Comparison of ENCODE assay signal across 21 cellular contexts in the genomic region with DNA sequence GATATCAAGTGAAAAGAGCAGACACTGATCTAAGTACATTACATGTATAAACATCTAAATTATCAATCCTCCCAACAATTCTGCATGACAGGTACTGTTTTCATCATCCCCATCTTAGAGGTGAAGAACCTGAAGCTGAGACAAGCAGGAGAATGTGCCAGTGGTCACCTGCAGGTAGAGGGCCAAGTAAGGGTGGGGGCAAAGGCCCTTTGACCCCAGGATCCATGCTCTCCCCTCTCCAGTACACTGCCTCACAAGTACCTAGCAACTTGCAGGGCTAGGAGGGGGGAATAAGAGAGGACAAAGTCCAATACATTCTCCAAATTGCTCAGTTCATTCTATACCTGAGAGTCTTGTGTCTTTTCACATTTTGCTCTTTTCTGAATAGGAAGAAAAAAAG. TPM values are rescaled to one million over a fixed set of nuclear protein-coding genes. Genes with fewer than 3 reads are reported as not detected.
DNase-seq lines count a peak whose midpoint lies in the region; ATAC-seq, FAIRE-seq and TF ChIP-seq lines count a peak whose summit lies in the region.
"Had no signal": no experiment of that assay in that cellular context is flagged by ENCODE, and none has a peak within 500 bp of the region (broad histone marks: within the 10 kb centered on the region; RNA-seq: fewer than 3 reads in every experiment).

No MANE protein-coding gene starts in this region.

- H2BK5ac ChIP-seq in H1 (ENCODE audit: low read depth, low read length): no peak overlapping the region

- H3K9me3 ChIP-seq in HepG2 (ENCODE audit: low read length): no peaks in the 10 kb centered on the region
- H3K9me3 ChIP-seq in right lobe of liver: no peaks in the 10 kb centered on the region
- H3K9me3 ChIP-seq in GM12878 (replicated peaks; ENCODE audit: control insufficient read depth, insufficient read depth, low read length): no peaks in the 10 kb centered on the region
- H3K9me3 ChIP-seq in H1 (ENCODE audit: insufficient read depth in 2 of 2, low read depth in 1 of 2, low read length in 1 of 2): no peaks in the 10 kb centered on the region
- H3K9me3 ChIP-seq: BLaER1 treated with 17β-estradiol and CSF1 and Interleukin-3, amounts not matched to agents 10 nM and 100 nM; Caco-2 had no signal

- H3K27me3 Mint-ChIP-seq in activated CD8-positive, alpha-beta T cell treated with anti-CD3 and anti-CD28 coated beads for 36 hours: no peaks in the 10 kb centered on the region
- H3K27me3 Mint-ChIP-seq: B cell; CD4-positive, alpha-beta T cell had no signal

- no peaks in the 10 kb centered on the region for H3K79me1 ChIP-seq in H1 (ENCODE audit: low read depth, low read length)

- no peak; the same call in 2 of the 3 replicates for ATAC-seq in HepG2
- no peak for ATAC-seq in right lobe of liver
- ATAC-seq in GM12878: no peak
- ATAC-seq in GM19324 (IDR thresholded peaks at IDR 0.05; ENCODE audit: low FRiP score, unreplicated experiment): no peak
- ATAC-seq in activated CD8-positive, alpha-beta T cell treated with anti-CD3 and anti-CD28 coated beads for 36 hours: no peak
- ATAC-seq: CD8-positive, alpha-beta T cell had no signal

- H3K18ac ChIP-seq in H1 (ENCODE audit: extremely low read depth, low read length): no peak overlapping the region

- TF ChIP-seq POLR2A in HepG2 (IDR thresholded peaks at IDR 0.05; ENCODE audit: insufficient read depth in 1 of 2, low read depth in 2 of 2, low read length in 2 of 2) (no peak), right lobe of liver (IDR thresholded peaks at IDR 0.05) (no peak), GM12892 (IDR thresholded peaks at IDR 0.05; ENCODE audit: low read depth, low read length) (peak; percentile 46; the same call in 1 of the 2 replicates), GM12878 (IDR thresholded peaks at IDR 0.05; ENCODE audit: low read depth, low read length) (peak; percentile 44), H1 (IDR thresholded peaks at IDR 0.05; ENCODE audit: control extremely low read depth in 1 of 2, low read depth in 2 of 2, low read length in 2 of 2) (no peak)

- H3K27ac Mint-ChIP-seq in activated CD8-positive, alpha-beta T cell treated with anti-CD3 and anti-CD28 coated beads for 36 hours: no peak overlapping the region
- H3K27ac Mint-ChIP-seq: B cell; CD4-positive, alpha-beta T cell; CD8-positive, alpha-beta T cell had no signal

- TF ChIP-seq EP300 in HepG2 (IDR thresholded peaks at IDR 0.05; ENCODE audit: low read depth in 2 of 2, low read length in 2 of 2) (no peak), HepG2 (CRISPR knock-in tag; IDR thresholded peaks at IDR 0.05; ENCODE audit: borderline replicate concordance) (no peak), GM12878 (IDR thresholded peaks at IDR 0.05; ENCODE audit: borderline replicate concordance in 1 of 2, control insufficient read depth in 1 of 2, low read depth in 2 of 2, low read length in 2 of 2) (no peak), H1 (IDR thresholded peaks at IDR 0.05; ENCODE audit: borderline replicate concordance in 1 of 2, low read depth in 2 of 2, low read length in 2 of 2) (no peak)

- H3K4me1 ChIP-seq in HepG2 (ENCODE audit: insufficient read depth, low read length): peaks cover 18% of the 10 kb centered on the region
- no peaks in the 10 kb centered on the region for H3K4me1 ChIP-seq in right lobe of liver
- no peaks in the 10 kb centered on the region for H3K4me1 ChIP-seq in GM12878 (ENCODE audit: control insufficient read depth, insufficient read depth, low read length)
- no peaks in the 10 kb centered on the region for H3K4me1 ChIP-seq in H1 (replicated peaks in 1 of 4; ENCODE audit: control insufficient read depth in 3 of 4, insufficient read depth in 4 of 4, low read length in 3 of 4)

- H3K36me3 ChIP-seq in HepG2 (replicated peaks in 1 of 2; ENCODE audit: control insufficient read depth in 1 of 2, insufficient read depth in 2 of 2, low read length in 2 of 2) (0 out of 5 replicates have a peak, but pooled peaks cover 0 to 3% of the 10 kb centered on the region in 2 experiments), right lobe of liver (peaks cover 0 to 19% (median 3%) of the 10 kb centered on the region in 4 donors), GM12878 (ENCODE audit: control insufficient read depth in 2 of 2, insufficient read depth in 2 of 2, low read length in 1 of 2) (peaks cover 2 to 8% of the 10 kb centered on the region in 2 experiments), H1 (ENCODE audit: control insufficient read depth in 2 of 4, insufficient read depth in 4 of 4, low read length in 3 of 4) (peaks cover 0 to 20% (median 4%) of the 10 kb centered on the region in 4 experiments; a peak in 3 of 8 replicates)

- H3K36me3 Mint-ChIP-seq in activated CD8-positive, alpha-beta T cell treated with anti-CD3 and anti-CD28 coated beads for 36 hours (ENCODE audit: low read depth): peaks cover 5% of the 10 kb centered on the region

- no peaks in the 10 kb centered on the region for H3K79me2 ChIP-seq in HepG2 (ENCODE audit: insufficient read depth, low read length)
- H3K79me2 ChIP-seq in GM12878 (ENCODE audit: control insufficient read depth, insufficient read depth, low read length): no peaks in the 10 kb centered on the region
- no peaks in the 10 kb centered on the region for H3K79me2 ChIP-seq in H1 (ENCODE audit: control insufficient read depth in 1 of 2, insufficient read depth in 2 of 2, low read length in 2 of 2)

- no peak overlapping the region for H3K4ac ChIP-seq in H1 (replicated peaks; ENCODE audit: insufficient read length, low read depth, low read length)

- RAD21 ChIA-PET in GM12878 (lab: Charles Lee; ENCODE audit: unreplicated experiment): interaction anchor here (1.1 kb wide), 1 partner anchor 220 kb away, joined by 5 read pairs; no protein-coding TSS in a partner anchor

- no peak overlapping the region for H3K27ac ChIP-seq in HepG2 (ENCODE audit: extremely low read length, insufficient read depth, low read length)
- H3K27ac ChIP-seq in right lobe of liver: no peak overlapping the region
- H3K27ac ChIP-seq in GM12878 (ENCODE audit: control insufficient read depth, insufficient read depth): no peak overlapping the region
- H3K27ac ChIP-seq in H1 (ENCODE audit: low read depth, low read length): no peak overlapping the region
- H3K27ac ChIP-seq: BLaER1 treated with 17β-estradiol and CSF1 and Interleukin-3, amounts not matched to agents 10 nM and 100 nM; C4-2B had no signal

- H4K91ac ChIP-seq in H1 (replicated peaks; ENCODE audit: insufficient read length, low read length): no peak overlapping the region

- DNase-seq in HepG2 (ENCODE audit: low spot score): no peak
- no peak for DNase-seq in right lobe of liver
- no peak for DNase-seq in GM12892 (ENCODE audit: insufficient read length)
- DNase-seq in GM12878 (ENCODE audit: low read depth, low spot score): no peak
- DNase-seq in H1 (ENCODE audit: low read depth in 1 of 2, low spot score in 2 of 2): no peak
- DNase-seq in effector CD4-positive, alpha-beta T cell: no peak
- DNase-seq in activated CD8-positive, alpha-beta T cell treated with anti-CD3 and anti-CD28 coated beads for 36 hours: no peak
- DNase-seq: 8988T; AML-193; Caco-2; Calu3; CD4-positive, alpha-beta T cell; CD8-positive, alpha-beta T cell; DMS79 treated with DMSO at 0.1 percent for 48 hours; GF-D8 had no signal

- H3K4me2 ChIP-seq in HepG2 (ENCODE audit: low read depth, low read length) (no peak overlapping the region), GM12878 (ENCODE audit: control insufficient read depth, insufficient read depth) (no peak overlapping the region), H1 (ENCODE audit: insufficient read depth in 1 of 2, low read depth in 2 of 2, low read length in 2 of 2) (no peak overlapping the region)
- H3K4me2 ChIP-seq: BLaER1 treated with 17β-estradiol and CSF1 and Interleukin-3, amounts not matched to agents 10 nM and 100 nM had no signal

- H3K4me3 Mint-ChIP-seq in activated CD8-positive, alpha-beta T cell treated with anti-CD3 and anti-CD28 coated beads for 36 hours: no peak overlapping the region
- H3K4me3 Mint-ChIP-seq: B cell; CD4-positive, alpha-beta T cell; CD8-positive, alpha-beta T cell had no signal

- no peak overlapping the region for H3K23ac ChIP-seq in H1 (ENCODE audit: insufficient read length)

- H3K14ac ChIP-seq in H1 (ENCODE audit: insufficient read length): no peak overlapping the region

- H4K8ac ChIP-seq in H1 (ENCODE audit: extremely low read depth, insufficient read depth, low read length): no peak overlapping the region

- H4K20me1 ChIP-seq in HepG2 (ENCODE audit: insufficient read depth, low read length) (0 out of 2 replicates have a peak, but pooled peaks cover 4% of the 10 kb centered on the region), GM12878 (ENCODE audit: control insufficient read depth, insufficient read depth) (no peaks in the 10 kb centered on the region), H1 (replicated peaks in 1 of 2; ENCODE audit: control insufficient read depth in 1 of 2, insufficient read depth in 2 of 2, low read length in 2 of 2) (no peaks in the 10 kb centered on the region)

- H2BK120ac ChIP-seq in H1 (replicated peaks; ENCODE audit: low read depth, low read length): no peak overlapping the region

- SMC1A ChIA-PET in GM12878 (lab: Charles Lee; ENCODE audit: uncharacterized antibody, unreplicated experiment): interaction anchor here (1.0 kb wide), 1 partner anchor 220 kb away, joined by 4 read pairs; no protein-coding TSS in a partner anchor

- in situ Hi-C loops in HepG2 (cut with HindIII; ENCODE audit: extremely low pct_ligation_motif_present, low pct_unique_long_range_greater_than_20kb) (no loop called here), GM12878 (cut with MboI) (no loop called here)

- no peak overlapping the region for H2BK12ac ChIP-seq in H1 (ENCODE audit: low read depth, low read length)

- TF ChIP-seq RAD21 in HepG2 (CRISPR knock-in tag; IDR thresholded peaks at IDR 0.05) (no peak), GM12878 (IDR thresholded peaks at IDR 0.05; ENCODE audit: insufficient read depth, low read depth, low read length) (no peak), H1 (IDR thresholded peaks at IDR 0.05 in 1 of 2, conservative IDR thresholded peaks at IDR 0.05 in 1 of 2; ENCODE audit: low read depth in 2 of 2, low read length in 2 of 2) (no peak)

- no peaks in the 10 kb centered on the region for H3K23me2 ChIP-seq in H1 (ENCODE audit: low read depth, low read length)

- no peak overlapping the region for H2BK20ac ChIP-seq in H1 (ENCODE audit: low read length)

- H3K27me3 ChIP-seq in HepG2 (ENCODE audit: control insufficient read depth in 1 of 2, insufficient read depth in 2 of 2, low read length in 2 of 2) (no peaks in the 10 kb centered on the region), right lobe of liver (no peaks in the 10 kb centered on the region), GM12878 (replicated peaks in 1 of 2; ENCODE audit: control insufficient read depth in 2 of 2, insufficient read depth in 2 of 2, low read length in 1 of 2) (no peaks in the 10 kb centered on the region), H1 (replicated peaks in 1 of 4; ENCODE audit: control insufficient read depth in 3 of 4, extremely low read depth in 1 of 4, insufficient read depth in 3 of 4, low read length in 3 of 4) (no peaks in the 10 kb centered on the region)
- H3K27me3 ChIP-seq: BLaER1 treated with 17β-estradiol and CSF1 and Interleukin-3, amounts not matched to agents 10 nM and 100 nM had no signal

- no peak overlapping the region for H3K56ac ChIP-seq in H1 (replicated peaks; ENCODE audit: insufficient read length, low read depth, low read length)

- H3K9ac ChIP-seq in HepG2 (ENCODE audit: insufficient read depth, low read depth, low read length): no peak overlapping the region
- H3K9ac ChIP-seq in GM12878 (ENCODE audit: control insufficient read depth, insufficient read depth, low read length): no peak overlapping the region
- no peak overlapping the region for H3K9ac ChIP-seq in H1 (replicated peaks in 1 of 4; ENCODE audit: extremely low read depth in 1 of 4, low read depth in 3 of 4, low read length in 3 of 4)
- H3K9ac ChIP-seq: BLaER1 treated with 17β-estradiol and CSF1 and Interleukin-3, amounts not matched to agents 10 nM and 100 nM had no signal

- H2AK5ac ChIP-seq in H1 (ENCODE audit: low read depth, low read length): no peak overlapping the region

- BruUV-seq in HepG2 (replicated peaks; lab: Mats Ljungman, UMichigan) (no TSS peak), GM12878 (replicated peaks; lab: Mats Ljungman, UMichigan) (no TSS peak)

- POLR2A ChIA-PET in HepG2 (lab: Yijun Ruan, JAX): no interaction called here
- POLR2A ChIA-PET in GM12878 (lab: Charles Lee): no interaction called here
- POLR2A ChIA-PET in H1 (lab: Charles Lee; ENCODE audit: partially characterized antibody): no interaction called here
- POLR2A ChIA-PET in activated CD8-positive, alpha-beta T cell treated with anti-CD3 and anti-CD28 coated beads for 36 hours (lab: Charles Lee): no interaction called here

- CTCF ChIA-PET in HepG2 (lab: Yijun Ruan, JAX; ENCODE audit: low intra/inter-chr PET ratio, low total read pairs): no interaction called here
- CTCF ChIA-PET in GM12878 (lab: Yijun Ruan, JAX): interaction anchor here (1.3 kb wide), 1 partner anchor 220 kb away, joined by 4 read pairs; no protein-coding TSS in a partner anchor
- CTCF ChIA-PET in H1 (lab: Charles Lee; ENCODE audit: partially characterized antibody): no interaction called here
- CTCF ChIA-PET in activated CD8-positive, alpha-beta T cell treated with anti-CD3 and anti-CD28 coated beads for 36 hours (lab: Charles Lee): no interaction called here

- H3K4me3 ChIP-seq in HepG2 (replicated peaks in 1 of 3; ENCODE audit: insufficient read depth in 1 of 3, low read depth in 2 of 3, low read length in 3 of 3): no peak overlapping the region
- H3K4me3 ChIP-seq in right lobe of liver: no peak overlapping the region
- H3K4me3 ChIP-seq in GM12878: no peak overlapping the region
- H3K4me3 ChIP-seq in H1 (ENCODE audit: extremely low read depth in 1 of 4, insufficient read depth in 2 of 4, low read depth in 3 of 4, low read length in 4 of 4): no peak overlapping the region
- H3K4me3 ChIP-seq: BLaER1 treated with 17β-estradiol and CSF1 and Interleukin-3, amounts not matched to agents 10 nM and 100 nM had no signal

- intact Hi-C loops in HepG2 (cut with micrococcal nuclease; ENCODE audit: unreplicated experiment) (no loop called here), right lobe of liver (cut with DNase I) (no loop called here), GM12878 (cut with micrococcal nuclease; ENCODE audit: unreplicated experiment) (no loop called here)
- intact Hi-C loops in activated CD8-positive, alpha-beta T cell treated with anti-CD3 and anti-CD28 coated beads for 36 hours (cut with micrococcal nuclease): no loop called here

- H2AFZ ChIP-seq in HepG2 (ENCODE audit: low read length): no peak overlapping the region
- H2AFZ ChIP-seq in GM12878 (ENCODE audit: control insufficient read depth, low read depth, low read length): no peak overlapping the region
- H2AFZ ChIP-seq in H1 (ENCODE audit: low read length): no peak overlapping the region

- TF ChIP-seq CTCF in HepG2 (CRISPR knock-in tag; IDR thresholded peaks at IDR 0.05) (no peak), right lobe of liver (IDR thresholded peaks at IDR 0.05) (no peak), GM12878 (IDR thresholded peaks at IDR 0.05 in 2 of 3, conservative IDR thresholded peaks at IDR 0.05 in 1 of 3; ENCODE audit: control insufficient read depth in 2 of 3, extremely low read depth in 1 of 3, insufficient read depth in 1 of 3, low read depth in 3 of 3, low read length in 3 of 3) (no peak), H1 (IDR thresholded peaks at IDR 0.05; ENCODE audit: control extremely low read depth in 1 of 3, insufficient read depth in 1 of 3, low read depth in 1 of 3, low read length in 3 of 3) (no peak)
- no peak for TF ChIP-seq CTCF in activated CD8-positive, alpha-beta T cell treated with anti-CD3 and anti-CD28 coated beads for 36 hours (IDR thresholded peaks at IDR 0.05)

- H3K4me1 Mint-ChIP-seq in activated CD8-positive, alpha-beta T cell treated with anti-CD3 and anti-CD28 coated beads for 36 hours (ENCODE audit: low read depth): no peaks in the 10 kb centered on the region
- H3K4me1 Mint-ChIP-seq: B cell had no signal

- no peak for FAIRE-seq in HepG2 (lab: Jason Lieb, UNC)
- FAIRE-seq in GM12892 (lab: Jason Lieb, UNC): no peak
- FAIRE-seq in GM12878 (lab: Jason Lieb, UNC): no peak
- no peak for FAIRE-seq in H1 (lab: Jason Lieb, UNC)
- FAIRE-seq: D721Med, G401.6 had no signal

- H2BK15ac ChIP-seq in H1 (ENCODE audit: low read length): no peak overlapping the region

- H3K9me3 Mint-ChIP-seq in activated CD8-positive, alpha-beta T cell treated with anti-CD3 and anti-CD28 coated beads for 36 hours: no peaks in the 10 kb centered on the region
- H3K9me3 Mint-ChIP-seq: CD4-positive, alpha-beta T cell; CD8-positive, alpha-beta T cell had no signal

- no peak overlapping the region for H4K5ac ChIP-seq in H1 (ENCODE audit: insufficient read length, low read depth, low read length)

RNA-seq across cellular contexts. Expression of gene MAP7D2, which starts 8.3 kb away (rescaled TPM):
- 10.5 and 14.2 TPM in 2 replicates for total RNA-seq in HepG2 (2016; rRNA removed; fragmentation: Illumina TruSeq; extraction: Trizol)
- 1.6 and 1.7 TPM in 2 replicates for total RNA-seq in HepG2 (2016; cell fraction: cytosol; rRNA removed; fragmentation: Illumina TruSeq; extraction: Trizol; ENCODE audit: low read depth)
- 10.8 and 14.2 TPM in 2 replicates for total RNA-seq in HepG2 (2016; cell fraction: insoluble cytoplasmic fraction; rRNA removed; fragmentation: Illumina TruSeq; extraction: Trizol)
- total RNA-seq in HepG2 (2016; cell fraction: membrane; rRNA removed; fragmentation: Illumina TruSeq; extraction: Trizol): 4.6 and 5.0 TPM in 2 replicates
- 6.9 and 9.9 TPM in 2 replicates for total RNA-seq in HepG2 (2016; cell fraction: nucleus; rRNA removed; fragmentation: Illumina TruSeq; extraction: Trizol)
- polyA plus RNA-seq in HepG2 (2011; rRNA removed): 7.2 and 9.6 TPM in 2 replicates
- polyA plus RNA-seq in HepG2 (2011; cell fraction: cytosol; rRNA removed): 5.8 and 5.9 TPM in 2 replicates
- polyA plus RNA-seq in HepG2 (2011; cell fraction: nucleus; rRNA removed): 8.1 and 8.2 TPM in 2 replicates
- polyA plus RNA-seq in HepG2 (2012): 7.2 and 8.2 TPM in 2 replicates
- polyA plus RNA-seq in HepG2 (2016; cell fraction: cytosol; fragmentation: Illumina TruSeq; extraction: Trizol; ENCODE audit: low read depth): 1.3 and 1.5 TPM in 2 replicates
- 15.0 and 15.7 TPM in 2 replicates for polyA plus RNA-seq in HepG2 (2016; cell fraction: insoluble cytoplasmic fraction; fragmentation: Illumina TruSeq; extraction: Trizol; ENCODE audit: low read depth)
- 3.5 and 4.2 TPM in 2 replicates for polyA plus RNA-seq in HepG2 (2016; cell fraction: membrane; fragmentation: Illumina TruSeq; extraction: Trizol; ENCODE audit: low read depth)
- 17.4 and 18.7 TPM in 2 replicates for polyA plus RNA-seq in HepG2 (2016; cell fraction: nucleus; fragmentation: Illumina TruSeq; extraction: Trizol; ENCODE audit: insufficient read depth, low read depth)
- 0.07 and 4.4 TPM in 2 replicates for polyA minus RNA-seq in HepG2 (2011; rRNA and poly(A)+ RNA removed; ENCODE audit: low replicate concordance)
- polyA minus RNA-seq in HepG2 (2011; cell fraction: cytosol; rRNA and poly(A)+ RNA removed): 5.4 and 6.0 TPM in 2 replicates
- polyA minus RNA-seq in HepG2 (2011; cell fraction: nucleus; rRNA and poly(A)+ RNA removed): 3.7 and 5.6 TPM in 2 replicates
- total RNA-seq in right lobe of liver: under 1 TPM in 4 of 6 experiments, not detected in 2; 0.11 to 0.49 (median 0.30) TPM
- 0.98 TPM for polyA plus RNA-seq in GM12892 (2012; ENCODE audit: missing spikeins)
- 0.38 and 0.86 TPM in 2 replicates for total RNA-seq in GM12878 (2013; cell fraction: nucleolus; rRNA removed)
- total RNA-seq in GM12878 (2014; rRNA removed): 0.06 and 0.27 TPM in 2 replicates
- 0.23 and 0.54 TPM in 2 replicates for total RNA-seq in GM12878 (2014; rRNA removed; fragmentation: Illumina TruSeq; extraction: Trizol)
- total RNA-seq in GM12878 (2021): 0.13 and 0.19 TPM in 2 replicates
- 0.17 TPM for polyA plus RNA-seq in GM12878 (2011; ENCODE audit: low read depth)
- polyA plus RNA-seq in GM12878 (2011; rRNA removed): 18.4 and 26.1 TPM in 2 replicates
- 13.3 and 13.9 TPM in 2 replicates for polyA plus RNA-seq in GM12878 (2011; cell fraction: cytosol; rRNA removed)
- 19.8 TPM in 2 replicates for polyA plus RNA-seq in GM12878 (2011; cell fraction: nucleus; rRNA removed)
- polyA plus RNA-seq in GM12878 (2012): 0.28 and 0.87 TPM in 2 replicates
- polyA plus RNA-seq in GM12878 (2014; fragmentation: Illumina TruSeq; extraction: Trizol): 0.25 and 0.33 TPM in 2 replicates
- polyA plus RNA-seq in GM12878 (2014; fragmentation: Nextera tagmentation; extraction: Ambion mirVana): under 1 TPM; 0.16 to 0.27 TPM
- polyA plus RNA-seq in GM12878 (2014; rRNA removed): 0.19 and 0.61 TPM in 2 replicates
- under 1 TPM; 0.16 to 0.25 TPM for polyA plus RNA-seq in GM12878 (2016; fragmentation: Nextera tagmentation; extraction: Ambion mirVana)
- 11.3 and 12.8 TPM in 2 replicates for polyA minus RNA-seq in GM12878 (2011; rRNA and poly(A)+ RNA removed)
- polyA minus RNA-seq in GM12878 (2011; cell fraction: cytosol; rRNA and poly(A)+ RNA removed): 2.3 and 7.2 TPM in 2 replicates
- 4.0 and 4.6 TPM in 2 replicates for polyA minus RNA-seq in GM12878 (2011; cell fraction: nucleus; rRNA and poly(A)+ RNA removed)
- total RNA-seq in H1 (2021; fragmentation: NEBNext Ultra II Directional; extraction: Animal tissue kit (Norgen Biotek cat#: 25700)): 0.65 and 1.0 TPM in 2 replicates
- 0.41 and 0.83 TPM in 2 replicates for polyA plus RNA-seq in H1 (2011; rRNA removed)
- polyA plus RNA-seq in H1 (2011; cell fraction: cytosol; rRNA removed): 0.78 TPM
- polyA plus RNA-seq in H1 (2011; cell fraction: nucleus; rRNA removed): 0.63 TPM
- 1.3 to 1.7 TPM (median 1.4 TPM) in 4 replicates for polyA plus RNA-seq in H1 (2012, experiment 1 of 2)
- polyA plus RNA-seq in H1 (2012, experiment 2 of 2): 0.25 TPM
- polyA plus RNA-seq in H1 (2013, experiment 1 of 2): 0.93 TPM
- 1.2 TPM for polyA plus RNA-seq in H1 (2013, experiment 2 of 2)
- 0.60 and 2.0 TPM in 2 replicates for polyA minus RNA-seq in H1 (2011; rRNA and poly(A)+ RNA removed)
- polyA minus RNA-seq in H1 (2011; cell fraction: cytosol; rRNA and poly(A)+ RNA removed): 0.66 TPM
- 0.80 TPM for polyA minus RNA-seq in H1 (2011; cell fraction: nucleus; rRNA and poly(A)+ RNA removed)
- under 1 TPM; 0.20 to 0.63 TPM for total RNA-seq in activated CD8-positive, alpha-beta T cell treated with anti-CD3 and anti-CD28 coated beads for 36 hours
- total RNA-seq: B cell had no signal

RNA-seq across cellular contexts. Expression of gene EIF1AX, which starts 16.7 kb away (rescaled TPM):
- total RNA-seq in HepG2 (2016; rRNA removed; fragmentation: Illumina TruSeq; extraction: Trizol) (82.7 and 124 TPM in 2 replicates), right lobe of liver (10 to 100 TPM; 31.1 to 71.6 (median 44.4) TPM), GM12878 (2014; rRNA removed) (51.2 and 60.3 TPM in 2 replicates), GM12878 (2014; rRNA removed; fragmentation: Illumina TruSeq; extraction: Trizol) (63.3 and 64.7 TPM in 2 replicates), GM12878 (2021) (135 and 151 TPM in 2 replicates)
- total RNA-seq in HepG2 (2016; cell fraction: cytosol; rRNA removed; fragmentation: Illumina TruSeq; extraction: Trizol; ENCODE audit: low read depth): 5.1 and 6.9 TPM in 2 replicates
- total RNA-seq in HepG2 (2016; cell fraction: insoluble cytoplasmic fraction; rRNA removed; fragmentation: Illumina TruSeq; extraction: Trizol): 79.6 and 135 TPM in 2 replicates
- total RNA-seq in HepG2 (2016; cell fraction: membrane; rRNA removed; fragmentation: Illumina TruSeq; extraction: Trizol): 24.9 and 26.4 TPM in 2 replicates
- 38.4 and 40.2 TPM in 2 replicates for total RNA-seq in HepG2 (2016; cell fraction: nucleus; rRNA removed; fragmentation: Illumina TruSeq; extraction: Trizol)
- polyA plus RNA-seq in HepG2 (2011; rRNA removed) (24.9 and 35.1 TPM in 2 replicates), GM12878 (2011; rRNA removed) (153 and 221 TPM in 2 replicates), GM12878 (2014; fragmentation: Illumina TruSeq; extraction: Trizol) (77.7 and 97.1 TPM in 2 replicates), GM12878 (2014; fragmentation: Nextera tagmentation; extraction: Ambion mirVana) (10 to 100 TPM; 54.3 to 95.5 TPM), GM12878 (2014; rRNA removed) (48.6 and 57.3 TPM in 2 replicates), GM12878 (2016; fragmentation: Nextera tagmentation; extraction: Ambion mirVana) (100 to 1,000 TPM; 227 to 251 TPM), H1 (2011; rRNA removed) (15.5 and 34.0 TPM in 2 replicates)
- 7.5 and 14.6 TPM in 2 replicates for polyA plus RNA-seq in HepG2 (2011; cell fraction: cytosol; rRNA removed)
- 7.1 and 9.1 TPM in 2 replicates for polyA plus RNA-seq in HepG2 (2011; cell fraction: nucleus; rRNA removed)
- polyA plus RNA-seq in HepG2 (2012): 59.9 and 64.7 TPM in 2 replicates
- 11.9 and 14.1 TPM in 2 replicates for polyA plus RNA-seq in HepG2 (2016; cell fraction: cytosol; fragmentation: Illumina TruSeq; extraction: Trizol; ENCODE audit: low read depth)
- polyA plus RNA-seq in HepG2 (2016; cell fraction: insoluble cytoplasmic fraction; fragmentation: Illumina TruSeq; extraction: Trizol; ENCODE audit: low read depth): 199 and 224 TPM in 2 replicates
- polyA plus RNA-seq in HepG2 (2016; cell fraction: membrane; fragmentation: Illumina TruSeq; extraction: Trizol; ENCODE audit: low read depth): 30.3 and 31.0 TPM in 2 replicates
- 76.8 and 77.3 TPM in 2 replicates for polyA plus RNA-seq in HepG2 (2016; cell fraction: nucleus; fragmentation: Illumina TruSeq; extraction: Trizol; ENCODE audit: insufficient read depth, low read depth)
- 14.2 and 14.3 TPM in 2 replicates for polyA minus RNA-seq in HepG2 (2011; rRNA and poly(A)+ RNA removed; ENCODE audit: low replicate concordance)
- polyA minus RNA-seq in HepG2 (2011; cell fraction: cytosol; rRNA and poly(A)+ RNA removed): 31.8 and 32.0 TPM in 2 replicates
- 24.5 and 26.0 TPM in 2 replicates for polyA minus RNA-seq in HepG2 (2011; cell fraction: nucleus; rRNA and poly(A)+ RNA removed)
- 88.7 TPM for polyA plus RNA-seq in GM12892 (2012; ENCODE audit: missing spikeins)
- 30.6 and 32.6 TPM in 2 replicates for total RNA-seq in GM12878 (2013; cell fraction: nucleolus; rRNA removed)
- polyA plus RNA-seq in GM12878 (2011; ENCODE audit: low read depth): 22.6 TPM
- 23.4 and 23.7 TPM in 2 replicates for polyA plus RNA-seq in GM12878 (2011; cell fraction: cytosol; rRNA removed)
- polyA plus RNA-seq in GM12878 (2011; cell fraction: nucleus; rRNA removed): 24.9 and 32.2 TPM in 2 replicates
- polyA plus RNA-seq in GM12878 (2012): 64.9 and 68.9 TPM in 2 replicates
- 15.3 and 37.2 TPM in 2 replicates for polyA minus RNA-seq in GM12878 (2011; rRNA and poly(A)+ RNA removed)
- polyA minus RNA-seq in GM12878 (2011; cell fraction: cytosol; rRNA and poly(A)+ RNA removed): 31.7 and 45.7 TPM in 2 replicates
- 9.7 and 16.2 TPM in 2 replicates for polyA minus RNA-seq in GM12878 (2011; cell fraction: nucleus; rRNA and poly(A)+ RNA removed)
- total RNA-seq in H1 (2021; fragmentation: NEBNext Ultra II Directional; extraction: Animal tissue kit (Norgen Biotek cat#: 25700)): 173 and 175 TPM in 2 replicates
- 52.2 TPM for polyA plus RNA-seq in H1 (2011; cell fraction: cytosol; rRNA removed)
- 9.9 TPM for polyA plus RNA-seq in H1 (2011; cell fraction: nucleus; rRNA removed)
- 58.4 to 142 TPM (median 65.7 TPM) in 4 replicates for polyA plus RNA-seq in H1 (2012, experiment 1 of 2)
- 12.1 TPM for polyA plus RNA-seq in H1 (2012, experiment 2 of 2)
- 70.0 TPM for polyA plus RNA-seq in H1 (2013, experiment 1 of 2)
- polyA plus RNA-seq in H1 (2013, experiment 2 of 2): 65.8 TPM
- 14.2 and 21.9 TPM in 2 replicates for polyA minus RNA-seq in H1 (2011; rRNA and poly(A)+ RNA removed)
- polyA minus RNA-seq in H1 (2011; cell fraction: cytosol; rRNA and poly(A)+ RNA removed): 119 TPM
- 72.3 TPM for polyA minus RNA-seq in H1 (2011; cell fraction: nucleus; rRNA and poly(A)+ RNA removed)
- total RNA-seq in activated CD8-positive, alpha-beta T cell treated with anti-CD3 and anti-CD28 coated beads for 36 hours: 100 to 1,000 TPM; 138 to 147 TPM

Comparison
In these comparisons a context has a peak if more than half of its experiments do, and no peak if none do; other contexts are left out.
1. POLR2A ChIP-seq: peak in GM12892 (single experiment) and GM12878 (single experiment); none in HepG2 (0 of 2), right lobe of liver (single experiment) and H1 (0 of 2).
2. Of the 75 proteins assayed by ChIP-seq in both HepG2 and GM12878: peak only in HepG2: none; only in GM12878: POLR2A and POLR2AphosphoS5; in both: none; in neither: 73.